In the genomic region with DNA sequence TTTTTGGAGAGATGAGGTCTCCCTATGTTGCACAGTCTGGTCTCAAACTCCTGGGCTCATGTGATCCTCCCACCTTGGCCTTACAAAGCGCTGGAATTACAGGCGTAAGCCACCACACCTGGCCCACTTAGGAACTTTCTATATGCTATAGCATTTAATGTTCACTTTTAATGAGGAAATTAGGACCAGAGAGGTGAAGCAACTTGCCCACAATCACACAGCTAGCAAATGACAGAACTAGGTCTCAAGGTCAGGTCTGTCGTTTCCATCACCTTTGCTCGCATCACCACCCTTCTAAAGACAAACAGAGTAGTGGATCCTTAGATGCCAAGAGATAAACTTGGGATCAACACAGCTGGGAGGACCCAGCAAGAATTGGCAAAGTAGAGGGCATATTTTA, we compare ENCODE assay signal across 23 cellular contexts.
"Had no signal": no experiment of that assay in that cellular context is flagged by ENCODE, and none has a peak within 500 bp of the region (broad histone marks: within the 10 kb centered on the region; RNA-seq: fewer than 3 reads in every experiment).

No MANE protein-coding gene starts in this region.

- H3K27ac Mint-ChIP-seq: activated naive CD4-positive, alpha-beta T cell treated with anti-CD3 and anti-CD28 coated beads, Interleukin-2, amount 50 U/mL, for 72 hours; activated T-helper 17 cell treated with anti-CD3 and anti-CD28 coated beads, Interleukin-2, amount 50 U/mL, for 72 hours; memory B cell; stimulated activated effector memory CD8-positive, alpha-beta T cell treated with anti-CD3 and anti-CD28 coated beads, Interleukin-12 subunit alpha, Interleukin-12 subunit beta, amount 100 ng/mL, for 72 hours had no signal

- H3K36me3 ChIP-seq: ascending aorta, esophagus muscularis mucosa, gastroesophageal sphincter, heart left ventricle, stomach, suprapubic skin, tibial nerve had no signal

- H3K9me3 ChIP-seq: ascending aorta, esophagus muscularis mucosa, gastroesophageal sphincter, stomach, suprapubic skin had no signal

- H3K4me1 Mint-ChIP-seq: activated T-helper 17 cell treated with anti-CD3 and anti-CD28 coated beads, Interleukin-2, amount 50 U/mL, for 72 hours had no signal

- DNase-seq: activated CD4-positive, alpha-beta T cell treated with anti-CD3 and anti-CD28 coated beads for 1 hour; activated T-cell treated with anti-CD3 and anti-CD28 coated beads, Interleukin-2, amount 50 U/mL, for 1 hour; heart left ventricle; left cardiac atrium; right cardiac atrium; stimulated activated CD4-positive, alpha-beta T cell treated with anti-CD3 and anti-CD28 coated beads, Interleukin-2, amount 100 ng/mL, for 24 hours; stomach; T-helper 9 cell had no signal

- ATAC-seq: activated naive CD4-positive, alpha-beta T cell treated with anti-CD3 and anti-CD28 coated beads, Interleukin-2, amount 50 U/mL, for 72 hours; activated T-helper 17 cell treated with anti-CD3 and anti-CD28 coated beads, Interleukin-2, amount 50 U/mL, for 72 hours; gastroesophageal sphincter; right cardiac atrium; stimulated activated effector memory CD8-positive, alpha-beta T cell treated with anti-CD3 and anti-CD28 coated beads, Interleukin-12 subunit alpha, Interleukin-12 subunit beta, amount 100 ng/mL, for 72 hours had no signal

- H3K27me3 Mint-ChIP-seq: activated T-helper 17 cell treated with anti-CD3 and anti-CD28 coated beads, Interleukin-2, amount 50 U/mL, for 72 hours; memory B cell had no signal

- H3K4me1 ChIP-seq: ascending aorta, gastroesophageal sphincter, parathyroid adenoma, stomach, suprapubic skin, tibial nerve had no signal

- H3K4me3 ChIP-seq: ascending aorta, coronary artery, esophagus muscularis mucosa, gastroesophageal sphincter, heart left ventricle, skin epidermis, stomach, suprapubic skin, tibial nerve had no signal

- H3K79me2 ChIP-seq: parathyroid adenoma had no signal

- FAIRE-seq: bronchial epithelial cell, islet of Langerhans, urothelium cell line had no signal

- H3K4me3 Mint-ChIP-seq: activated T-helper 17 cell treated with anti-CD3 and anti-CD28 coated beads, Interleukin-2, amount 50 U/mL, for 72 hours; memory B cell; stimulated activated effector memory CD8-positive, alpha-beta T cell treated with anti-CD3 and anti-CD28 coated beads, Interleukin-12 subunit alpha, Interleukin-12 subunit beta, amount 100 ng/mL, for 72 hours had no signal

- H3K27me3 ChIP-seq: ascending aorta, esophagus muscularis mucosa, gastroesophageal sphincter, heart left ventricle, stomach, suprapubic skin, tibial nerve had no signal

- H3K9ac ChIP-seq: parathyroid adenoma had no signal

- H3K36me3 Mint-ChIP-seq: stimulated activated effector memory CD8-positive, alpha-beta T cell treated with anti-CD3 and anti-CD28 coated beads, Interleukin-12 subunit alpha, Interleukin-12 subunit beta, amount 100 ng/mL, for 72 hours had no signal

- H2AFZ ChIP-seq: parathyroid adenoma had no signal

- H3K27ac ChIP-seq: ascending aorta, coronary artery, esophagus muscularis mucosa, gastroesophageal sphincter, heart left ventricle, parathyroid adenoma, skin epidermis, stomach, suprapubic skin, tibial nerve had no signal
